8 cellular contexts compared by ENCODE assay signal in genomic region chr13:74062933-74063332, GRCh38.
A peak's percentile ranks its signal among the peaks of the same experiment; 100 is the strongest.
DNase-seq lines count a peak whose midpoint lies in the region; ATAC-seq and TF ChIP-seq lines count a peak whose summit lies in the region.

No MANE protein-coding gene starts in this region.

- no peaks in the 10 kb centered on the region for H3K27me3 Mint-ChIP-seq in T-helper 2 cell treated with Interferon-gamma antibody and Interleukin-4, amounts not matched to agents 5 μg/mL and 100 μg/mL, for 36 hours (ENCODE audit: low read depth)

- peaks cover 73% of the 10 kb centered on the region for H3K4me1 Mint-ChIP-seq in T-helper 2 cell treated with Interferon-gamma antibody and Interleukin-4, amounts not matched to agents 5 μg/mL and 100 μg/mL, for 36 hours (ENCODE audit: low read depth)

- H3K9me3 Mint-ChIP-seq in T-helper 2 cell treated with Interferon-gamma antibody and Interleukin-4, amounts not matched to agents 5 μg/mL and 100 μg/mL, for 36 hours: peaks cover 11% of the 10 kb centered on the region

- peak; percentile 21 for DNase-seq in T-helper 2 cell treated with Interferon-gamma antibody and Interleukin-4, amounts not matched to agents 5 μg/mL and 100 μg/mL, for 36 hours (ENCODE audit: low spot score)
- DNase-seq in fibroblast of mammary gland (ENCODE audit: low read depth): peak; percentile 67
- DNase-seq in posterior vena cava (ENCODE audit: low spot score): peak; percentile 83
- DNase-seq in omental fat pad (ENCODE audit: low spot score): no peak
- no peak for DNase-seq in NCI-H1694 treated with DMSO at 0.1 percent for 48 hours (lab: John Stamatoyannopoulos, UW)
- no peak for DNase-seq in SIG-M5 treated with dmso at 0.1 percent for 504 hours (lab: John Stamatoyannopoulos, UW; ENCODE audit: unreplicated experiment)

- H3K36me3 Mint-ChIP-seq in T-helper 2 cell treated with Interferon-gamma antibody and Interleukin-4, amounts not matched to agents 5 μg/mL and 100 μg/mL, for 36 hours (ENCODE audit: low read depth): peaks cover 36% of the 10 kb centered on the region

- H3K4me3 Mint-ChIP-seq in T-helper 2 cell treated with Interferon-gamma antibody and Interleukin-4, amounts not matched to agents 5 μg/mL and 100 μg/mL, for 36 hours: peak overlapping the region; percentile 81

- H3K4me3 ChIP-seq in fibroblast of mammary gland (ENCODE audit: control insufficient read depth, low read depth, low read length): no peak overlapping the region

- TF ChIP-seq CTCF in fibroblast of mammary gland (conservative IDR thresholded peaks at IDR 0.05; ENCODE audit: control insufficient read depth, insufficient read depth, low read depth, low read length): no peak
- no peak for TF ChIP-seq CTCF in omental fat pad (IDR thresholded peaks at IDR 0.05)

- peak overlapping the region; percentile 87 for H3K27ac Mint-ChIP-seq in T-helper 2 cell treated with Interferon-gamma antibody and Interleukin-4, amounts not matched to agents 5 μg/mL and 100 μg/mL, for 36 hours

- intact Hi-C loops in posterior vena cava (cut with DNase I): no loop called here

- ATAC-seq in GM18873 (IDR thresholded peaks at IDR 0.05; ENCODE audit: low FRiP score, unreplicated experiment): peak; percentile 72
- ATAC-seq in HG02938 (IDR thresholded peaks at IDR 0.05; ENCODE audit: unreplicated experiment): peak; percentile 56
- ATAC-seq in omental fat pad (ENCODE audit: low FRiP score): no peak

Comparison
In these comparisons a context has a peak if more than half of its experiments do, and no peak if none do; other contexts are left out.
1. DNase-seq: peak in T-helper 2 cell treated with Interferon-gamma antibody and Interleukin-4, amounts not matched to agents 5 μg/mL and 100 μg/mL, for 36 hours (single experiment), fibroblast of mammary gland (single experiment) and posterior vena cava (single experiment); none in omental fat pad (single experiment), NCI-H1694 treated with DMSO at 0.1 percent for 48 hours (single experiment) and SIG-M5 treated with dmso at 0.1 percent for 504 hours (single experiment).